8 cellular contexts compared by ENCODE assay signal in the genomic region with DNA sequence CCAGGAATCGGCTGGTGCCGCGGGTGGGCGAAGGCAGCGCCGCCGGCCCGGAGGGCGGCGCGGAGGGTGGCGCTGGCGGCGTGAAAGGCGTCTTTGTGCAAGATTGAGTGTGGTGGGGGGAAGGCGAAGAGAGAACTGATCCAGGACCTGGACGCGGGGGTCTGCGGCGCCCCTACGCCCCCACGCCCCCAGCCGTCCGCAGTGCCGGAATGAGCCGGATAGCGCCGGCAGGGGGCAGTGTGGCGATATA. TPM values are rescaled to one million over a fixed set of nuclear protein-coding genes. Genes with fewer than 3 reads are reported as not detected.
DNase-seq lines count a peak whose midpoint lies in the region; ATAC-seq and TF ChIP-seq lines count a peak whose summit lies in the region.

No MANE protein-coding gene starts in this region.

- no peak overlapping the region for H3K27ac ChIP-seq in effector memory CD4-positive, alpha-beta T cell (ENCODE audit: insufficient read depth, low read length, poor library complexity, severe bottlenecking)
- H3K27ac ChIP-seq in substantia nigra (ENCODE audit: low read depth, low read length, poor library complexity, severe bottlenecking) = peak overlapping the region; percentile 71

- intact Hi-C loops in mucosa of descending colon (cut with DNase I, micrococcal nuclease) = no loop called here

- peak overlapping the region; percentile 73 for H3K4me3 ChIP-seq in effector memory CD4-positive, alpha-beta T cell (ENCODE audit: insufficient read depth, low read depth, low read length, poor library complexity, severe bottlenecking)
- H3K4me3 ChIP-seq in mucosa of descending colon = peak overlapping the region; percentile 44

- H3K27me3 ChIP-seq in effector memory CD4-positive, alpha-beta T cell (replicated peaks; ENCODE audit: control insufficient read depth, insufficient read depth, low read length, poor library complexity, severe bottlenecking) = peaks cover 8% of the 10 kb centered on the region

- DNase-seq in GM13976 (ENCODE audit: low spot score) (peak; percentile 66), mucosa of descending colon (peak in 1 of 3 donors; percentile 78), substantia nigra (lab: John Stamatoyannopoulos, UW) (peak in 17 of 49 donors; percentile 10 to 73 (median 47)), SKM-1 treated with dmso at 0.1 percent for 144 hours (lab: John Stamatoyannopoulos, UW; ENCODE audit: unreplicated experiment) (no peak), NCI-H1417 (lab: John Stamatoyannopoulos, UW) (no peak)
- peak; percentile 41 to 50 for DNase-seq in activated CD4-positive, alpha-beta T cell treated with anti-CD3 and anti-CD28 coated beads for 4 hours
- DNase-seq in effector memory CD4-positive, alpha-beta T cell = peak in 1 of 3 donors; percentile 6

- ATAC-seq in mucosa of descending colon (peak; percentile 16), GM21529 (IDR thresholded peaks at IDR 0.05; ENCODE audit: unreplicated experiment) (no peak)

- H3K36me3 ChIP-seq in effector memory CD4-positive, alpha-beta T cell (ENCODE audit: control insufficient read depth, insufficient read depth, low read length) = no peaks in the 10 kb centered on the region
- no peaks in the 10 kb centered on the region for H3K36me3 ChIP-seq in mucosa of descending colon (ENCODE audit: low read depth)

- H3K4me1 ChIP-seq in effector memory CD4-positive, alpha-beta T cell (ENCODE audit: control insufficient read depth, insufficient read depth, low read length, poor library complexity, severe bottlenecking) = peaks cover 25% of the 10 kb centered on the region
- peaks cover 10% of the 10 kb centered on the region for H3K4me1 ChIP-seq in mucosa of descending colon (ENCODE audit: low read depth)

- in situ Hi-C loops in GM13976 (cut with MboI; ENCODE audit: low sequenced_read_pairs, unreplicated experiment) = no loop called here

- H3K9me3 ChIP-seq in effector memory CD4-positive, alpha-beta T cell (ENCODE audit: control insufficient read depth, low read length) = no peaks in the 10 kb centered on the region
- no peaks in the 10 kb centered on the region for H3K9me3 ChIP-seq in mucosa of descending colon

- TF ChIP-seq CTCF in GM13976 (IDR thresholded peaks at IDR 0.05; ENCODE audit: borderline replicate concordance, control extremely low read depth, extremely low read depth, insufficient read depth, missing control alignments) (peak; percentile 61), mucosa of descending colon (IDR thresholded peaks at IDR 0.05) (peak; percentile 47)

RNA-seq across cellular contexts. Expression of a gene that starts 4.5 kb away (rescaled TPM):
- total RNA-seq in mucosa of descending colon = 10 to 100 TPM; 38.2 to 76.6 (median 60.7) TPM

Comparison
In these comparisons a context has a peak if more than half of its experiments do, and no peak if none do; other contexts are left out.
1. DNase-seq: peak in GM13976 (single experiment) and activated CD4-positive, alpha-beta T cell treated with anti-CD3 and anti-CD28 coated beads for 4 hours (2 of 2); none in SKM-1 treated with dmso at 0.1 percent for 144 hours (single experiment) and NCI-H1417 (0 of 3).